ENCODE assay signal across 8 cellular contexts in genomic region chr22:46069518-46070214, GRCh38.
DNase-seq lines count a peak whose midpoint lies in the region; ATAC-seq and TF ChIP-seq lines count a peak whose summit lies in the region.

No MANE protein-coding gene starts in this region.

- no peaks in the 10 kb centered on the region for H3K9me3 ChIP-seq in smooth muscle cell (replicated peaks; ENCODE audit: low read depth)

- H3K36me3 ChIP-seq in brain microvascular endothelial cell (replicated peaks), result no peaks in the 10 kb centered on the region
- no peaks in the 10 kb centered on the region for H3K36me3 ChIP-seq in smooth muscle cell (ENCODE audit: low read depth)

- DNase-seq in DMS114 treated with DMSO at 0.1 percent for 48 hours (lab: John Stamatoyannopoulos, UW; ENCODE audit: unreplicated experiment), result peak; percentile 72
- DNase-seq in Jurkat, Clone E6-1 (ENCODE audit: low read depth, low spot score), result peak; percentile 86
- DNase-seq in brain microvascular endothelial cell, result peak; percentile 71
- peak; percentile 85 for DNase-seq in inferior parietal cortex (ENCODE audit: extremely low spot score)
- no peak for DNase-seq in smooth muscle cell (lab: John Stamatoyannopoulos, UW; ENCODE audit: unreplicated experiment)
- DNase-seq in HuH-7 (ENCODE audit: low spot score), result no peak

- peaks cover 18% of the 10 kb centered on the region for H4K20me1 ChIP-seq in smooth muscle cell (ENCODE audit: low read depth)

- peak overlapping the region; percentile 82 for H3K4me3 ChIP-seq in Jurkat, Clone E6-1 (ENCODE audit: low read length)
- H3K4me3 ChIP-seq in brain microvascular endothelial cell (ENCODE audit: low read depth, low read length) (peak overlapping the region; percentile 69), smooth muscle cell (peak overlapping the region; percentile 83)

- H3K27ac ChIP-seq in brain microvascular endothelial cell (peak overlapping the region; percentile 93), smooth muscle cell (ENCODE audit: low read depth) (peak overlapping the region; percentile 72)

- H3K9ac ChIP-seq in smooth muscle cell (ENCODE audit: low read depth), result peak overlapping the region; percentile 33

- WGBS in smooth muscle cell (ENCODE audit: low lambda C conversion rate), result 46% methylated on average over 24 of the region's 24 CpGs

- ATAC-seq in GM19397 (IDR thresholded peaks at IDR 0.05; ENCODE audit: unreplicated experiment), result no peak

- H3K4me1 ChIP-seq in smooth muscle cell (ENCODE audit: low read depth), result peaks cover 4% of the 10 kb centered on the region

- H3F3A ChIP-seq in smooth muscle cell (ENCODE audit: low read depth), result peaks cover 8% of the 10 kb centered on the region

- H3K79me2 ChIP-seq in smooth muscle cell (ENCODE audit: low read depth), result peaks cover 3% of the 10 kb centered on the region

- TF ChIP-seq POLR2A in Raji (IDR thresholded peaks at IDR 0.05; ENCODE audit: insufficient read depth, low read depth, low read length), result peak; percentile 66

- peak overlapping the region; percentile 97 for H3K4me2 ChIP-seq in smooth muscle cell

- H3K27me3 ChIP-seq in brain microvascular endothelial cell (replicated peaks) (no peaks in the 10 kb centered on the region), smooth muscle cell (ENCODE audit: low read depth) (peaks cover 57% of the 10 kb centered on the region)

- TF ChIP-seq CTCF in brain microvascular endothelial cell (IDR thresholded peaks at IDR 0.05; ENCODE audit: low read depth, low read length, missing control alignments), result no peak
- TF ChIP-seq CTCF in smooth muscle cell (IDR thresholded peaks at IDR 0.05; ENCODE audit: borderline replicate concordance, insufficient read depth, poor library complexity, severe bottlenecking), result no peak

- in situ Hi-C loops in brain microvascular endothelial cell (cut with HindIII; ENCODE audit: low pct_ligation_motif_present, low sequenced_read_pairs), result no loop called here

- H2AFZ ChIP-seq in smooth muscle cell (ENCODE audit: low read depth), result peak overlapping the region; percentile 48

Comparison
In these comparisons a context has a peak if more than half of its experiments do, and no peak if none do; other contexts are left out.
1. DNase-seq: peak in DMS114 treated with DMSO at 0.1 percent for 48 hours (single experiment), Jurkat, Clone E6-1 (single experiment), brain microvascular endothelial cell (single experiment) and inferior parietal cortex (single experiment); none in smooth muscle cell (single experiment) and HuH-7 (single experiment).
2. Peak in every context shown above with its lines, with median percentiles within 50 percentile points of each other: H3K4me3 ChIP-seq.